1 cellular context compared by ENCODE assay signal in genomic region chr3:184017672-184018423, GRCh38.
TF ChIP-seq lines count a peak whose summit lies in the region.

Gene ABCC5 (minus strand): TSS chr3:184017884. CDS start chr3:184014392, 3,492 bp downstream.

TF ChIP-seq in K562, 482 proteins besides CTCF, POLR2A, EP300 and RAD21 (continued from another document and continues in another):
- TF ChIP-seq THAP12 (CRISPR knock-in tag; IDR thresholded peaks at IDR 0.05) (peak; percentile 62; the same call in 1 of the 2 replicates), GABPB2 (CRISPR knock-in tag; conservative IDR thresholded peaks at IDR 0.05) (no peak), ATF3 (IDR thresholded peaks at IDR 0.05) (peak; percentile 51; the same call in 1 of the 2 replicates), ATF3 (CRISPR knock-in tag; conservative IDR thresholded peaks at IDR 0.05) (no peak; the same call in 1 of the 2 replicates), AFF4 (CRISPR knock-in tag; IDR thresholded peaks at IDR 0.05) (peak; percentile 73), MYC (IDR thresholded peaks at IDR 0.05; ENCODE audit: low read depth, low read length) (peak; percentile 74), MYC (CRISPR knock-in tag; IDR thresholded peaks at IDR 0.05; ENCODE audit: borderline replicate concordance, low read depth) (peak; percentile 76), MEIS2 (IDR thresholded peaks at IDR 0.05; ENCODE audit: partially characterized antibody) (peak; percentile 74), ZNF449 (CRISPR knock-in tag; IDR thresholded peaks at IDR 0.05) (no peak), MNT (conservative IDR thresholded peaks at IDR 0.05) (peak; percentile 71 to 85), TCF7 (IDR thresholded peaks at IDR 0.05; ENCODE audit: borderline replicate concordance) (no peak), RBM22 (IDR thresholded peaks at IDR 0.05; ENCODE audit: low read depth, low read length, poor library complexity, severe bottlenecking) (no peak), ZNF785 (CRISPR knock-in tag; IDR thresholded peaks at IDR 0.05) (no peak), YY1 (IDR thresholded peaks at IDR 0.05; ENCODE audit: borderline replicate concordance in 1 of 3, control insufficient read depth in 1 of 3, extremely low read depth in 1 of 3, insufficient read depth in 3 of 3, insufficient read length in 1 of 3, insufficient replicate concordance in 2 of 3, low read depth in 1 of 3, low read length in 2 of 3) (peak in 2 of 3 experiments; percentile 6 to 69), ATF4 (CRISPR knock-in tag; IDR thresholded peaks at IDR 0.05) (no peak), KLF10 (CRISPR knock-in tag; IDR thresholded peaks at IDR 0.05) (no peak), SOX6 (IDR thresholded peaks at IDR 0.05) (peak; percentile 81), TCF15 (CRISPR knock-in tag; IDR thresholded peaks at IDR 0.05) (no peak), MTA3 (IDR thresholded peaks at IDR 0.05; ENCODE audit: borderline replicate concordance) (peak; percentile 73), ZNF311 (CRISPR knock-in tag; IDR thresholded peaks at IDR 0.05) (no peak), CHCHD3 (CRISPR knock-in tag; IDR thresholded peaks at IDR 0.05) (no peak), DNMT1 (IDR thresholded peaks at IDR 0.05) (no peak), EZH2 (IDR thresholded peaks at IDR 0.05; ENCODE audit: borderline replicate concordance, low read depth, low read length) (no peak), RNF219 (CRISPR knock-in tag; IDR thresholded peaks at IDR 0.05) (no peak), IRF9 (tag; IDR thresholded peaks at IDR 0.05) (no peak), SRSF1 (IDR thresholded peaks at IDR 0.05; ENCODE audit: low read depth, low read length) (0 out of 2 replicates have a peak, but pooled peaks have one; percentile 36), SFPQ (IDR thresholded peaks at IDR 0.05; ENCODE audit: low read depth, low read length) (no peak), TFAM (CRISPR knock-in tag; conservative IDR thresholded peaks at IDR 0.05) (no peak), HBP1 (CRISPR knock-in tag; IDR thresholded peaks at IDR 0.05) (no peak), CREB3 (tag; conservative IDR thresholded peaks at IDR 0.05; ENCODE audit: low read depth) (no peak), ZNF695 (CRISPR knock-in tag; IDR thresholded peaks at IDR 0.05) (no peak), TCF3 (CRISPR knock-in tag; IDR thresholded peaks at IDR 0.05) (peak; percentile 89), SRSF3 (IDR thresholded peaks at IDR 0.05; ENCODE audit: insufficient read depth, low read length) (no peak), FOXA1 (IDR thresholded peaks at IDR 0.05; ENCODE audit: borderline replicate concordance) (no peak), MXD1 (CRISPR knock-in tag; IDR thresholded peaks at IDR 0.05; ENCODE audit: borderline replicate concordance, poor library complexity, severe bottlenecking) (no peak), KAT8 (IDR thresholded peaks at IDR 0.05; ENCODE audit: low read depth) (no peak), TEAD4 (IDR thresholded peaks at IDR 0.05; ENCODE audit: low read length) (peak; percentile 95), TEAD4 (CRISPR knock-in tag; IDR thresholded peaks at IDR 0.05; ENCODE audit: borderline replicate concordance) (no peak)
